In the genomic region with DNA sequence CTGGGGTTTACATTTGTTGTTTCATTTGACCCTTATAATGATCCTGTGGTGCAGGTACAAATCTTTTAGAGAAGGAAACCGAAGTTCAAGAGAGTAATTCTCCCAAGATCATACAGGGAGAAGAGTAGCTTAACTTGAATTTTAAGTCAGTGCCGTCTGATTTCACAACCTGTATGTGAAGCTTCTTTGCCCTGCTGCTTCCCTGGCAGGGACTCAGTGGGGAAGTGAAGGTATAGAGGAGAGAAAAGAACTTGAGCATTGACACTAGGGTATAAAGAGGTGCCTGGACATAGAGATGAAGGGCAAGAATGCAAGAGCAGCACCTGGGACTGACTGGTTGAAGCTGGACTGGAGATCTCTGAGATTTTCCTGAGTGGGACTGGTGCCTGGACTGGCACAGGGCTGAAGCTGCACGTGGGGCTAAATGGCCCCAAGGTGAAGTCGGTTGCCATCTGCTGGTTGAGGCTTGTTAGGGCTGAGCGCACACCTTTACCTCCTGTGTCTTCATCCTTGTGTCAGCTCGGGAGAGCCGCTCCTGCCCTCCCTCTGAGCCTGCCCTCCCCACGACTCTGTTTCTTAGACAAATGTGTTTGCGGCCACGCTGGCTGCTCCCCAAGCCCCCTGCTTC, we compare ENCODE assay signal across 8 cellular contexts. TPM values are rescaled to one million over a fixed set of nuclear protein-coding genes. Genes with fewer than 3 reads are reported as not detected.
DNase-seq lines count a peak whose midpoint lies in the region; ATAC-seq and TF ChIP-seq lines count a peak whose summit lies in the region.

No MANE protein-coding gene starts in this region.

- H3K27ac Mint-ChIP-seq in activated CD4-positive, alpha-beta T cell treated with anti-CD3 and anti-CD28 coated beads, Interleukin-2, amount 10 ng/mL, durations not matched to agents 7 days and 5 days: peak overlapping the region; percentile 27
- peak overlapping the region; percentile 0 to 49 for H3K27ac Mint-ChIP-seq in effector memory CD8-positive, alpha-beta T cell
- H3K27ac Mint-ChIP-seq in neural crest cell (ENCODE audit: unreplicated experiment): no peak overlapping the region

- H3K27me3 Mint-ChIP-seq in activated CD4-positive, alpha-beta T cell treated with anti-CD3 and anti-CD28 coated beads, Interleukin-2, amount 10 ng/mL, durations not matched to agents 7 days and 5 days: no peaks in the 10 kb centered on the region
- no peaks in the 10 kb centered on the region for H3K27me3 Mint-ChIP-seq in effector memory CD8-positive, alpha-beta T cell
- H3K27me3 Mint-ChIP-seq in neural crest cell (ENCODE audit: low read depth): no peaks in the 10 kb centered on the region

- no peak overlapping the region for H3K4me3 Mint-ChIP-seq in activated CD4-positive, alpha-beta T cell treated with anti-CD3 and anti-CD28 coated beads, Interleukin-2, amount 10 ng/mL, durations not matched to agents 7 days and 5 days
- peak overlapping the region; percentile 63 to 70 for H3K4me3 Mint-ChIP-seq in effector memory CD8-positive, alpha-beta T cell
- no peak overlapping the region for H3K4me3 Mint-ChIP-seq in neural crest cell

- TF ChIP-seq CTCF in GM06990 (IDR thresholded peaks at IDR 0.05; ENCODE audit: insufficient read depth, low read length, poor library complexity, severe bottlenecking) (peak; percentile 85), LNCAP (IDR thresholded peaks at IDR 0.05) (peak; percentile 70), neural crest cell (conservative IDR thresholded peaks at IDR 0.05) (peak; percentile 59)

- ATAC-seq in GM21717 (IDR thresholded peaks at IDR 0.05; ENCODE audit: unreplicated experiment): peak; percentile 78
- peak; percentile 91 for ATAC-seq in effector memory CD8-positive, alpha-beta T cell (replicated peaks)

- CTCF ChIA-PET in activated CD4-positive, alpha-beta T cell treated with anti-CD3 and anti-CD28 coated beads, Interleukin-2, amount 10 ng/mL, durations not matched to agents 7 days and 5 days (lab: Charles Lee): interaction anchor here (0.6 to 2.9 kb wide), 12 partner anchors 9 to 162 kb away, joined by 3 to 14 read pairs (median 4); no protein-coding TSS in a partner anchor

- H3K27me3 ChIP-seq in GM06990 (replicated peaks; ENCODE audit: control insufficient read depth, insufficient read depth, low read length): no peaks in the 10 kb centered on the region

- peak; percentile 61 for DNase-seq in GM06990 (ENCODE audit: extremely low read depth, insufficient read length)
- DNase-seq in activated CD4-positive, alpha-beta T cell treated with anti-CD3 and anti-CD28 coated beads, Interleukin-2, amount 10 ng/mL, durations not matched to agents 7 days and 5 days: peak; percentile 66
- peak; percentile 54 to 64 (median 55) for DNase-seq in effector memory CD8-positive, alpha-beta T cell
- DNase-seq in neural crest cell (ENCODE audit: low read depth, low spot score): no peak
- DNase-seq in COLO829 (ENCODE audit: low spot score): no peak
- no peak for DNase-seq in middle frontal gyrus (ENCODE audit: extremely low spot score, low spot score)

- peak overlapping the region; percentile 40 for H3K4me3 ChIP-seq in GM06990 (replicated peaks; ENCODE audit: low read depth, low read length)

- no peaks in the 10 kb centered on the region for H3K36me3 ChIP-seq in GM06990 (ENCODE audit: control insufficient read depth, insufficient read depth, low read length)

- H3K9me3 Mint-ChIP-seq in activated CD4-positive, alpha-beta T cell treated with anti-CD3 and anti-CD28 coated beads, Interleukin-2, amount 10 ng/mL, durations not matched to agents 7 days and 5 days: no peaks in the 10 kb centered on the region
- H3K9me3 Mint-ChIP-seq in effector memory CD8-positive, alpha-beta T cell: no peaks in the 10 kb centered on the region
- H3K9me3 Mint-ChIP-seq in neural crest cell: no peaks in the 10 kb centered on the region

- H3K4me1 Mint-ChIP-seq in activated CD4-positive, alpha-beta T cell treated with anti-CD3 and anti-CD28 coated beads, Interleukin-2, amount 10 ng/mL, durations not matched to agents 7 days and 5 days: peaks cover 37% of the 10 kb centered on the region
- peaks cover 27 to 30% of the 10 kb centered on the region in 2 donors for H3K4me1 Mint-ChIP-seq in effector memory CD8-positive, alpha-beta T cell (ENCODE audit: low read depth in 2 of 2)
- H3K4me1 Mint-ChIP-seq in neural crest cell: peaks cover 5% of the 10 kb centered on the region

- no peaks in the 10 kb centered on the region for H3K36me3 Mint-ChIP-seq in activated CD4-positive, alpha-beta T cell treated with anti-CD3 and anti-CD28 coated beads, Interleukin-2, amount 10 ng/mL, durations not matched to agents 7 days and 5 days (ENCODE audit: low read depth)
- H3K36me3 Mint-ChIP-seq in effector memory CD8-positive, alpha-beta T cell (ENCODE audit: insufficient read depth): no peaks in the 10 kb centered on the region
- no peaks in the 10 kb centered on the region for H3K36me3 Mint-ChIP-seq in neural crest cell (ENCODE audit: low read depth)

- POLR2A ChIA-PET in activated CD4-positive, alpha-beta T cell treated with anti-CD3 and anti-CD28 coated beads, Interleukin-2, amount 10 ng/mL, durations not matched to agents 7 days and 5 days (lab: Charles Lee): no interaction called here

RNA-seq across cellular contexts. Expression of a gene that starts 41.8 kb away (rescaled TPM):
- 10 to 100 TPM; 17.2 to 17.5 TPM for total RNA-seq in activated CD4-positive, alpha-beta T cell treated with anti-CD3 and anti-CD28 coated beads, Interleukin-2, amount 10 ng/mL, durations not matched to agents 7 days and 5 days
- total RNA-seq in neural crest cell: 21.1 and 23.3 TPM in 2 replicates

RNA-seq across cellular contexts. Expression of a gene that starts 42.4 kb away (rescaled TPM):
- total RNA-seq in activated CD4-positive, alpha-beta T cell treated with anti-CD3 and anti-CD28 coated beads, Interleukin-2, amount 10 ng/mL, durations not matched to agents 7 days and 5 days: 10 to 100 TPM; 30.8 to 31.4 TPM
- total RNA-seq in neural crest cell: 39.3 and 46.3 TPM in 2 replicates

Comparison
In these comparisons a context has a peak if more than half of its experiments do, and no peak if none do; other contexts are left out.
1. DNase-seq: peak in GM06990 (single experiment), activated CD4-positive, alpha-beta T cell treated with anti-CD3 and anti-CD28 coated beads, Interleukin-2, amount 10 ng/mL, durations not matched to agents 7 days and 5 days (single experiment) and effector memory CD8-positive, alpha-beta T cell (3 of 3); none in neural crest cell (single experiment), COLO829 (single experiment) and middle frontal gyrus (single experiment).
2. H3K4me3 Mint-ChIP-seq: peak in effector memory CD8-positive, alpha-beta T cell (2 of 2); none in activated CD4-positive, alpha-beta T cell treated with anti-CD3 and anti-CD28 coated beads, Interleukin-2, amount 10 ng/mL, durations not matched to agents 7 days and 5 days (single experiment) and neural crest cell (single experiment).
3. Peak in every context shown above with its lines, with median percentiles within 50 percentile points of each other: CTCF ChIP-seq.